Comparison of ENCODE assay signal across 21 cellular contexts in the genomic region with DNA sequence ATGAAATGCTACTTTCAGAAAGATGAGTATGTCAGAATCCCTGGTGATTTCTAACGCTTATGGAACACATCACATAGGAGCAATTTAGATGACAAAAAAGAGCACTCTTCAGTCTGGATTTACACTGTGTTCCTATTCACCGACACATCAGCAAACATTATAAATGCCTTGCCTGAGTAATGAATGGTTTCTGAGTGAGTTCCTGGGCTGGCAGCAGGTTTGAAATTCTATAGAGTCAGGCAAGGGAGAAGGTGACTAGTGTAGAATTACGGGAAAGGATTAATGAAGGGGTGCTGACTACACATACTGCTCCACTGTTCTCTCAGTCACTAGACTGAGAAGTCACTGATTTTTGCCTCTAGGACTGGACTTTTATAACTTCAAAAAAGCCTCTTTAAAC.
DNase-seq lines count a peak whose midpoint lies in the region; ATAC-seq and TF ChIP-seq lines count a peak whose summit lies in the region.
"Had no signal": no experiment of that assay in that cellular context is flagged by ENCODE, and none has a peak within 500 bp of the region (broad histone marks: within the 10 kb centered on the region; RNA-seq: fewer than 3 reads in every experiment).

No MANE protein-coding gene starts in this region.

- no peak for TF ChIP-seq CTCF in RWPE2 (IDR thresholded peaks at IDR 0.05; ENCODE audit: poor library complexity, severe bottlenecking)
- no peak for TF ChIP-seq CTCF in nephron progenitor cell (IDR thresholded peaks at IDR 0.05)
- no peak for TF ChIP-seq CTCF in upper lobe of left lung (IDR thresholded peaks at IDR 0.05)
- TF ChIP-seq CTCF in left ventricle myocardium inferior (IDR thresholded peaks at IDR 0.05; ENCODE audit: borderline replicate concordance) = no peak

- H3K27me3 ChIP-seq in RWPE2 (ENCODE audit: insufficient read depth, poor library complexity, severe bottlenecking) = no peaks in the 10 kb centered on the region
- H3K27me3 ChIP-seq in upper lobe of left lung = no peaks in the 10 kb centered on the region
- H3K27me3 ChIP-seq in left ventricle myocardium inferior (ENCODE audit: low read depth) = no peaks in the 10 kb centered on the region

- H3K4me3 ChIP-seq in RWPE2 (ENCODE audit: severe bottlenecking) = no peak overlapping the region
- no peak overlapping the region for H3K4me3 ChIP-seq in upper lobe of left lung
- no peak overlapping the region for H3K4me3 ChIP-seq in left ventricle myocardium inferior
- H3K4me3 ChIP-seq: GM12878 had no signal

- H3K27ac ChIP-seq in RWPE2 (ENCODE audit: poor library complexity, severe bottlenecking) (no peak overlapping the region), upper lobe of left lung (no peak overlapping the region), left ventricle myocardium inferior (replicated peaks) (no peak overlapping the region)
- H3K27ac ChIP-seq: KMS-11 had no signal

- H3K9me3 ChIP-seq in RWPE2 (ENCODE audit: severe bottlenecking) (no peaks in the 10 kb centered on the region), upper lobe of left lung (no peaks in the 10 kb centered on the region), left ventricle myocardium inferior (replicated peaks) (no peaks in the 10 kb centered on the region)
- H3K9me3 ChIP-seq: Caco-2 had no signal

- peaks cover 6% of the 10 kb centered on the region for H3K36me3 Mint-ChIP-seq in nephron progenitor cell (ENCODE audit: low read depth)
- H3K36me3 Mint-ChIP-seq in activated CD4-positive, alpha-beta T cell treated with anti-CD3 and anti-CD28 coated beads, Interleukin-2, amount 10 ng/mL, durations not matched to agents 24 days and 14 days (ENCODE audit: low read depth) = no peaks in the 10 kb centered on the region
- H3K36me3 Mint-ChIP-seq: immature natural killer cell had no signal

- DNase-seq in DMS153 treated with DMSO at 0.1 percent for 48 hours (lab: John Stamatoyannopoulos, UW; ENCODE audit: unreplicated experiment) (peak; percentile 40), NCI-H2081 (lab: John Stamatoyannopoulos, UW) (peak; percentile 72 to 94), RWPE2 (ENCODE audit: low spot score) (no peak), nephron progenitor cell (no peak), upper lobe of left lung (no peak), left ventricle myocardium inferior (no peak)
- no peak for DNase-seq in activated CD4-positive, alpha-beta T cell treated with anti-CD3 and anti-CD28 coated beads, Interleukin-2, amount 10 ng/mL, durations not matched to agents 24 days and 14 days
- DNase-seq: activated CD4-positive, CD25-positive, alpha-beta regulatory T cell treated with anti-CD3 and anti-CD28 coated beads, Interleukin-2, amount 50 U/mL, for 72 hours; activated CD8-positive, alpha-beta memory T cell treated with anti-CD3 and anti-CD28 coated beads, Interleukin-2, amount 50 U/mL, for 4 hours; activated naive CD4-positive, alpha-beta T cell treated with Interleukin-2 at 50 U/mL for 16 hours; aorta; Caco-2; immature natural killer cell; NCI-H1105 treated with DMSO at 0.1 percent for 48 hours; stimulated activated CD4-positive, alpha-beta T cell treated with anti-CD3 and anti-CD28 coated beads, Interleukin-1b, Interleukin-23, amount 100 ng/mL, for 48 hours; T-helper 2 cell had no signal

- TF ChIP-seq EP300 in upper lobe of left lung (IDR thresholded peaks at IDR 0.05) = no peak

- peak overlapping the region; percentile 88 for H3K27ac Mint-ChIP-seq in nephron progenitor cell
- H3K27ac Mint-ChIP-seq in activated CD4-positive, alpha-beta T cell treated with anti-CD3 and anti-CD28 coated beads, Interleukin-2, amount 10 ng/mL, durations not matched to agents 24 days and 14 days = no peak overlapping the region
- H3K27ac Mint-ChIP-seq: immature natural killer cell; natural killer cell treated with Interleukin-12 subunit alpha and Interleukin-12 subunit beta and Interleukin-15 and Interleukin-18, amount 100 ng/mL, for 72 hours had no signal

- TF ChIP-seq POLR2A in upper lobe of left lung (IDR thresholded peaks at IDR 0.05) = no peak

- H3K36me3 ChIP-seq in RWPE2 (ENCODE audit: low read depth) (no peaks in the 10 kb centered on the region), upper lobe of left lung (no peaks in the 10 kb centered on the region), left ventricle myocardium inferior (no peaks in the 10 kb centered on the region)

- peaks cover 11% of the 10 kb centered on the region for H3K9me3 Mint-ChIP-seq in nephron progenitor cell
- peaks cover 8% of the 10 kb centered on the region for H3K9me3 Mint-ChIP-seq in activated CD4-positive, alpha-beta T cell treated with anti-CD3 and anti-CD28 coated beads, Interleukin-2, amount 10 ng/mL, durations not matched to agents 24 days and 14 days

- WGBS in upper lobe of left lung, 2 donors = 88 to 90% methylated on average over 3 of the region's 3 CpGs

- ATAC-seq in RWPE2 (ENCODE audit: low read depth) = peak; percentile 33; the same call in 1 of the 3 replicates
- no peak for ATAC-seq in upper lobe of left lung (ENCODE audit: low FRiP score in 2 of 2)
- no peak for ATAC-seq in HG03342 (IDR thresholded peaks at IDR 0.05; ENCODE audit: unreplicated experiment)
- ATAC-seq: GM12878; natural killer cell treated with Interleukin-12 subunit alpha and Interleukin-12 subunit beta and Interleukin-15 and Interleukin-18, amount 100 ng/mL, for 72 hours; sciatic nerve had no signal

- no peaks in the 10 kb centered on the region for H3K27me3 Mint-ChIP-seq in nephron progenitor cell (ENCODE audit: low read depth, poor library complexity)
- no peaks in the 10 kb centered on the region for H3K27me3 Mint-ChIP-seq in activated CD4-positive, alpha-beta T cell treated with anti-CD3 and anti-CD28 coated beads, Interleukin-2, amount 10 ng/mL, durations not matched to agents 24 days and 14 days

- intact Hi-C loops in activated CD4-positive, alpha-beta T cell treated with anti-CD3 and anti-CD28 coated beads, Interleukin-2, amount 10 ng/mL, durations not matched to agents 24 days and 14 days (cut with micrococcal nuclease) = no loop called here
- intact Hi-C loops in left ventricle myocardium inferior (cut with micrococcal nuclease) = no loop called here

- H3K4me1 ChIP-seq in RWPE2 (ENCODE audit: insufficient read depth, poor library complexity, severe bottlenecking) = no peaks in the 10 kb centered on the region
- H3K4me1 ChIP-seq in upper lobe of left lung = no peaks in the 10 kb centered on the region
- H3K4me1 ChIP-seq in left ventricle myocardium inferior = peaks cover 10% of the 10 kb centered on the region
- H3K4me1 ChIP-seq: Caco-2 had no signal

- peaks cover 46% of the 10 kb centered on the region for H3K4me1 Mint-ChIP-seq in nephron progenitor cell
- H3K4me1 Mint-ChIP-seq in activated CD4-positive, alpha-beta T cell treated with anti-CD3 and anti-CD28 coated beads, Interleukin-2, amount 10 ng/mL, durations not matched to agents 24 days and 14 days = no peaks in the 10 kb centered on the region
- H3K4me1 Mint-ChIP-seq: immature natural killer cell had no signal

- peak overlapping the region; percentile 15 for H3K4me3 Mint-ChIP-seq in nephron progenitor cell
- H3K4me3 Mint-ChIP-seq in activated CD4-positive, alpha-beta T cell treated with anti-CD3 and anti-CD28 coated beads, Interleukin-2, amount 10 ng/mL, durations not matched to agents 24 days and 14 days = no peak overlapping the region
- H3K4me3 Mint-ChIP-seq: immature natural killer cell; natural killer cell treated with Interleukin-12 subunit alpha and Interleukin-12 subunit beta and Interleukin-15 and Interleukin-18, amount 100 ng/mL, for 72 hours had no signal

Comparison
In these comparisons a context has a peak if more than half of its experiments do, and no peak if none do; other contexts are left out.
1. DNase-seq: peak in DMS153 treated with DMSO at 0.1 percent for 48 hours (single experiment) and NCI-H2081 (2 of 2); none in RWPE2 (single experiment), nephron progenitor cell (single experiment), upper lobe of left lung (0 of 2), activated CD4-positive, alpha-beta T cell treated with anti-CD3 and anti-CD28 coated beads, Interleukin-2, amount 10 ng/mL, durations not matched to agents 24 days and 14 days (single experiment) and left ventricle myocardium inferior (single experiment).